Comparison of ENCODE assay signal across 23 cellular contexts in genomic region chr6:148671952-148672351, GRCh38.
A peak's percentile ranks its signal among the peaks of the same experiment; 100 is the strongest.
DNase-seq lines count a peak whose midpoint lies in the region; ATAC-seq, FAIRE-seq and TF ChIP-seq lines count a peak whose summit lies in the region.
"Had no signal": no experiment of that assay in that cellular context is flagged by ENCODE, and none has a peak within 500 bp of the region (broad histone marks: within the 10 kb centered on the region; RNA-seq: fewer than 3 reads in every experiment).

No MANE protein-coding gene starts in this region.

- no peak for DNase-seq in activated naive CD4-positive, alpha-beta T cell treated with anti-CD3 and anti-CD28 coated beads, Interleukin-2, amount 50 U/mL, for 16 hours
- DNase-seq in K562 (ENCODE audit: extremely low read depth in 1 of 4, low spot score in 3 of 4) (no peak), myocyte (ENCODE audit: low read depth) (peak; percentile 3), NCI-H2171 (lab: John Stamatoyannopoulos, UW) (no peak), GM10248 (ENCODE audit: extremely low spot score) (no peak), lower leg skin (ENCODE audit: low spot score in 2 of 2) (no peak)
- DNase-seq: Caco-2; CD4-positive, CD25-positive, alpha-beta regulatory T cell; CD8-positive, alpha-beta T cell; DMS153; DND-41; GOT3 had no signal

- in situ Hi-C loops in K562 (cut with MboI), result no loop called here

- TF ChIP-seq CTCF in HEK293 (tag by site-specific recombination; IDR thresholded peaks at IDR 0.05) (no peak), K562 (IDR thresholded peaks at IDR 0.05 in 2 of 3, conservative IDR thresholded peaks at IDR 0.05 in 1 of 3; ENCODE audit: insufficient read depth in 2 of 3, low read depth in 1 of 3, low read length in 3 of 3) (no peak), GM10248 (IDR thresholded peaks at IDR 0.05; ENCODE audit: control extremely low read depth, extremely low read depth, low read depth, missing control alignments) (no peak), lower leg skin (IDR thresholded peaks at IDR 0.05) (no peak)

- H2AFZ ChIP-seq in K562 (ENCODE audit: low read depth, low read length), result no peak overlapping the region

- no peak overlapping the region for H3K27ac ChIP-seq in HEK293 (ENCODE audit: extremely low read depth, low read depth, low read length)
- no peak overlapping the region for H3K27ac ChIP-seq in K562 (ENCODE audit: extremely low read depth, low read depth, low read length)
- H3K27ac ChIP-seq: 22Rv1, BLaER1, C4-2B had no signal

- CTCF ChIA-PET in HEK293 (lab: Yijun Ruan, JAX), result interaction anchor here (0.6 to 0.9 kb wide), 3 partner anchors 21 to 300 kb away, joined by 3 read pairs; no protein-coding TSS in a partner anchor
- CTCF ChIA-PET in K562 (lab: Yijun Ruan, JAX; ENCODE audit: low intra/inter-chr PET ratio), result interaction anchor here (0.7 kb wide), 1 partner anchor 1234 kb away, joined by 3 read pairs; no protein-coding TSS in a partner anchor
- CTCF ChIA-PET in GM10248 (lab: Yijun Ruan, JAX), result interaction anchor here (1.3 to 2.0 kb wide), 2 partner anchors 20 to 22 kb away, joined by 3 to 4 read pairs; no protein-coding TSS in a partner anchor

- H3K9me3 ChIP-seq in HEK293 (ENCODE audit: control insufficient read depth, insufficient read depth, low read depth, low read length) (no peaks in the 10 kb centered on the region), K562 (replicated peaks; ENCODE audit: control insufficient read depth, insufficient read depth, low read depth, low read length) (peaks cover 5% of the 10 kb centered on the region; the same call in 1 of the 2 replicates)

- H3K4me1 ChIP-seq in HEK293 (ENCODE audit: control insufficient read depth, insufficient read depth, low read length) (no peaks in the 10 kb centered on the region), K562 (replicated peaks in 1 of 2; ENCODE audit: control insufficient read depth in 2 of 2, insufficient read depth in 2 of 2, low read length in 2 of 2) (no peaks in the 10 kb centered on the region)
- H3K4me1 ChIP-seq: Caco-2, HAP-1 had no signal

- no peak overlapping the region for H3K4me3 Mint-ChIP-seq in activated naive CD4-positive, alpha-beta T cell treated with anti-CD3 and anti-CD28 coated beads, Interleukin-2, amount 50 U/mL, for 24 hours
- H3K4me3 Mint-ChIP-seq: B cell; CD4-positive, CD25-positive, alpha-beta regulatory T cell; CD8-positive, alpha-beta T cell had no signal

- H3K9me3 Mint-ChIP-seq in activated naive CD4-positive, alpha-beta T cell treated with anti-CD3 and anti-CD28 coated beads, Interleukin-2, amount 50 U/mL, for 24 hours, result peaks cover 24% of the 10 kb centered on the region

- TF ChIP-seq RAD21 in K562 (CRISPR knock-in tag; conservative IDR thresholded peaks at IDR 0.05 in 1 of 2, IDR thresholded peaks at IDR 0.05 in 1 of 2), result no peak

- no peaks in the 10 kb centered on the region for H3K79me2 ChIP-seq in K562 (ENCODE audit: control insufficient read depth, insufficient read depth, low read length)

- H3K4me2 ChIP-seq in K562 (ENCODE audit: insufficient read depth, low read length), result no peak overlapping the region
- H3K4me2 ChIP-seq: BLaER1 had no signal

- TF ChIP-seq POLR2A in K562 (conservative IDR thresholded peaks at IDR 0.05) (no peak), lower leg skin (IDR thresholded peaks at IDR 0.05) (no peak)

- no peaks in the 10 kb centered on the region for H3K36me3 ChIP-seq in HEK293 (ENCODE audit: control insufficient read depth in 2 of 2, insufficient read depth in 1 of 2, low read length in 2 of 2)
- no peaks in the 10 kb centered on the region for H3K36me3 ChIP-seq in K562 (ENCODE audit: control insufficient read depth, insufficient read depth, low read length)
- H3K36me3 ChIP-seq: BLaER1, HAP-1 had no signal

- no peaks in the 10 kb centered on the region for H3K27me3 ChIP-seq in K562 (ENCODE audit: control insufficient read depth in 2 of 2, insufficient read depth in 2 of 2, low read length in 2 of 2)
- H3K27me3 ChIP-seq: BLaER1 had no signal

- POLR2A ChIA-PET in HEK293 (lab: Yijun Ruan, JAX) (no interaction called here), K562 (lab: Yijun Ruan, JAX) (no interaction called here), GM10248 (lab: Yijun Ruan, JAX) (no interaction called here)

- H3K27ac Mint-ChIP-seq in activated naive CD4-positive, alpha-beta T cell treated with anti-CD3 and anti-CD28 coated beads, Interleukin-2, amount 50 U/mL, for 24 hours, result peak overlapping the region; percentile 2
- H3K27ac Mint-ChIP-seq: B cell; CD4-positive, CD25-positive, alpha-beta regulatory T cell; CD8-positive, alpha-beta T cell had no signal

- FAIRE-seq in K562 (lab: Jason Lieb, UNC), result no peak
- FAIRE-seq: A204.1, G401.6, GM18507, H54 had no signal

- BruUV-seq in K562 (replicated peaks; lab: Mats Ljungman, UMichigan), result no TSS peak

- H3K9ac ChIP-seq in K562 (ENCODE audit: insufficient read depth in 1 of 2, low read depth in 2 of 2, low read length in 2 of 2), result no peak overlapping the region
- H3K9ac ChIP-seq: BLaER1 had no signal

- no peaks in the 10 kb centered on the region for H3K4me1 Mint-ChIP-seq in activated naive CD4-positive, alpha-beta T cell treated with anti-CD3 and anti-CD28 coated beads, Interleukin-2, amount 50 U/mL, for 24 hours
- H3K4me1 Mint-ChIP-seq: CD4-positive, CD25-positive, alpha-beta regulatory T cell had no signal

- TF ChIP-seq EP300 in K562 (IDR thresholded peaks at IDR 0.05; ENCODE audit: low read length), result no peak

- H3K36me3 Mint-ChIP-seq in activated naive CD4-positive, alpha-beta T cell treated with anti-CD3 and anti-CD28 coated beads, Interleukin-2, amount 50 U/mL, for 24 hours, result peaks cover 5% of the 10 kb centered on the region
- H3K36me3 Mint-ChIP-seq: CD4-positive, CD25-positive, alpha-beta regulatory T cell; CD8-positive, alpha-beta T cell had no signal

- no peak for ATAC-seq in K562
- ATAC-seq: CD8-positive, alpha-beta T cell had no signal

- H3K27me3 Mint-ChIP-seq in activated naive CD4-positive, alpha-beta T cell treated with anti-CD3 and anti-CD28 coated beads, Interleukin-2, amount 50 U/mL, for 24 hours, result peaks cover 5% of the 10 kb centered on the region
- H3K27me3 Mint-ChIP-seq: B cell had no signal

- no peak overlapping the region for H3K4me3 ChIP-seq in HEK293 (ENCODE audit: low read depth, low read length)
- no peak overlapping the region for H3K4me3 ChIP-seq in K562
- no peak overlapping the region for H3K4me3 ChIP-seq in lower leg skin (ENCODE audit: low read depth, poor library complexity, severe bottlenecking)
- H3K4me3 ChIP-seq: BLaER1, HAP-1 had no signal

- intact Hi-C loops in K562 (cut with micrococcal nuclease) (no loop called here), lower leg skin (cut with DNase I; ENCODE audit: low total_unique reads) (no loop called here)

- H3K9me1 ChIP-seq in K562 (ENCODE audit: control insufficient read depth, insufficient read depth, low read length), result no peaks in the 10 kb centered on the region

- H4K20me1 ChIP-seq in K562 (replicated peaks; ENCODE audit: control insufficient read depth, insufficient read depth, low read length), result no peaks in the 10 kb centered on the region
- H4K20me1 ChIP-seq: BLaER1 had no signal

TF ChIP-seq in HEK293, 187 proteins besides CTCF, POLR2A, EP300 and RAD21:
- TF ChIP-seq SETDB1 (IDR thresholded peaks at IDR 0.05; ENCODE audit: insufficient read length, low read length), result peak; percentile 97
- no peak for TF ChIP-seq ZNF639 (tag by site-specific recombination; IDR thresholded peaks at IDR 0.05)

TF ChIP-seq in K562, 482 proteins besides CTCF, POLR2A, EP300 and RAD21 (continues in another document):
- TF ChIP-seq CGGBP1 (CRISPR knock-in tag; IDR thresholded peaks at IDR 0.05), result no peak
- peak; percentile 80; the same call in 1 of the 2 replicates for TF ChIP-seq HLTF (IDR thresholded peaks at IDR 0.05)
- 0 out of 4 replicates have a peak, but pooled peaks of 1 of the 2 experiments have one; percentile 11 for TF ChIP-seq TRIM24 (IDR thresholded peaks at IDR 0.05)
- TF ChIP-seq ZNF175 (CRISPR knock-in tag; IDR thresholded peaks at IDR 0.05; ENCODE audit: low read depth), result no peak
- TF ChIP-seq AFF4 (CRISPR knock-in tag; IDR thresholded peaks at IDR 0.05), result no peak
